16 cellular contexts compared by ENCODE assay signal in the genomic region with DNA sequence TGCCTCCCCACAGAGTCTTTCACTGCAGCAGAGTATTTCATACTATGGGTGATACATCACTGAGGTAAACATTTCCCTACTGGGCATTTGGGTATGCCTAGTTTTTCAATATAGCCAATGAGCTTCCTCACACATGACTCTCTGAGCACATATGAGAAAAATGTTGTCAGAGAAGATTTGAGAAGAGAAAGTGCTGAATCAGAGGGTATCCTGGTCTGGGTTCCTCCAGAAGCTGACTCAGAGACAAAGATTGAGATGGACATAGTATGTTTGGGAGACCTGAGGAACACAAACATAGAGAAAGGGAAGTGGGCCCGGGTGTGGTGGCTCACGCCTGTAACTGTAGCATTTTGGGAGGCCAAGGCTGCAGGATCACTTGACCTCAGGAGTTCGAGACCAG. TPM values are rescaled to one million over a fixed set of nuclear protein-coding genes. Genes with fewer than 3 reads are reported as not detected.
A peak's percentile ranks its signal among the peaks of the same experiment; 100 is the strongest.
DNase-seq lines count a peak whose midpoint lies in the region; ATAC-seq, FAIRE-seq and TF ChIP-seq lines count a peak whose summit lies in the region.
"Had no signal": no experiment of that assay in that cellular context is flagged by ENCODE, and none has a peak within 500 bp of the region (broad histone marks: within the 10 kb centered on the region; RNA-seq: fewer than 3 reads in every experiment).

No MANE protein-coding gene starts in this region.

- peak overlapping the region; percentile 19 for H3K27ac Mint-ChIP-seq in activated naive CD4-positive, alpha-beta T cell treated with anti-CD3 and anti-CD28 coated beads, Interleukin-2, amount 50 U/mL, for 24 hours
- peak overlapping the region; percentile 42 for H3K27ac Mint-ChIP-seq in stimulated activated naive B cell treated with anti-CD40 and anti-IgM and Interleukin-4, amounts not matched to agents 10 μg/mL and 1 μg/mL and 100 μg/mL, for 72 hours
- H3K27ac Mint-ChIP-seq: nephron had no signal

- H3K27me3 ChIP-seq in fibroblast of lung (ENCODE audit: control insufficient read depth, insufficient read depth, low read length) (no peaks in the 10 kb centered on the region), Karpas-422 (ENCODE audit: low read length) (no peaks in the 10 kb centered on the region)
- H3K27me3 ChIP-seq: gastrocnemius medialis, spleen, upper lobe of left lung had no signal

- H3K27ac ChIP-seq in fibroblast of lung (ENCODE audit: insufficient read depth, low read length): peak overlapping the region; percentile 45
- H3K27ac ChIP-seq in Karpas-422 (ENCODE audit: low read length): no peak overlapping the region
- H3K27ac ChIP-seq: gastrocnemius medialis, upper lobe of left lung had no signal

- DNase-seq in activated naive CD4-positive, alpha-beta T cell treated with anti-CD3 and anti-CD28 coated beads, Interleukin-2, amount 50 U/mL, for 16 hours: no peak
- DNase-seq in RCC 7860 (ENCODE audit: low spot score) (peak; percentile 52), fibroblast of lung (ENCODE audit: low read depth in 2 of 2) (peak; percentile 50 to 76), GM20000 (ENCODE audit: low spot score) (no peak), Karpas-422 (no peak)
- DNase-seq in stimulated activated naive B cell treated with anti-CD40 and anti-IgM and Interleukin-4, amounts not matched to agents 10 μg/mL and 1 μg/mL and 100 μg/mL, for 72 hours: no peak
- DNase-seq: cerebellar nuclear complex, gastrocnemius medialis, islet precursor cell, NCI-H2081, spleen, upper lobe of left lung had no signal

- H3K4me3 ChIP-seq in fibroblast of lung (replicated peaks in 1 of 4; ENCODE audit: control extremely low read depth in 1 of 4, insufficient read depth in 1 of 4, low read depth in 3 of 4, low read length in 4 of 4) (no peak overlapping the region), Karpas-422 (ENCODE audit: low read length) (no peak overlapping the region)
- H3K4me3 ChIP-seq: gastrocnemius medialis, spleen, upper lobe of left lung had no signal

- no peak for TF ChIP-seq CTCF in fibroblast of lung (conservative IDR thresholded peaks at IDR 0.05 in 1 of 2, IDR thresholded peaks at IDR 0.05 in 1 of 2; ENCODE audit: low read depth in 1 of 2, low read length in 2 of 2)
- TF ChIP-seq CTCF in GM20000 (IDR thresholded peaks at IDR 0.05; ENCODE audit: extremely low read depth, missing control alignments): no peak

- H3K79me2 ChIP-seq in fibroblast of lung (ENCODE audit: control insufficient read depth, insufficient read depth, low read length) (no peaks in the 10 kb centered on the region), Karpas-422 (ENCODE audit: low read length) (no peaks in the 10 kb centered on the region)

- no peak overlapping the region for H3K4me3 Mint-ChIP-seq in activated naive CD4-positive, alpha-beta T cell treated with anti-CD3 and anti-CD28 coated beads, Interleukin-2, amount 50 U/mL, for 24 hours
- H3K4me3 Mint-ChIP-seq in stimulated activated naive B cell treated with anti-CD40 and anti-IgM and Interleukin-4, amounts not matched to agents 10 μg/mL and 1 μg/mL and 100 μg/mL, for 72 hours: no peak overlapping the region
- H3K4me3 Mint-ChIP-seq: nephron had no signal

- H3K36me3 Mint-ChIP-seq in activated naive CD4-positive, alpha-beta T cell treated with anti-CD3 and anti-CD28 coated beads, Interleukin-2, amount 50 U/mL, for 24 hours: peaks cover 26% of the 10 kb centered on the region
- peaks cover 44 to 56% of the 10 kb centered on the region in 2 donors for H3K36me3 Mint-ChIP-seq in stimulated activated naive B cell treated with anti-CD40 and anti-IgM and Interleukin-4, amounts not matched to agents 10 μg/mL and 1 μg/mL and 100 μg/mL, for 72 hours

- H3K9me3 Mint-ChIP-seq in activated naive CD4-positive, alpha-beta T cell treated with anti-CD3 and anti-CD28 coated beads, Interleukin-2, amount 50 U/mL, for 24 hours: no peaks in the 10 kb centered on the region
- peaks cover 0 to 2% of the 10 kb centered on the region in 2 donors for H3K9me3 Mint-ChIP-seq in stimulated activated naive B cell treated with anti-CD40 and anti-IgM and Interleukin-4, amounts not matched to agents 10 μg/mL and 1 μg/mL and 100 μg/mL, for 72 hours

- no peak for ATAC-seq in stimulated activated naive B cell treated with anti-CD40 and anti-IgM and Interleukin-4, amounts not matched to agents 10 μg/mL and 1 μg/mL and 100 μg/mL, for 72 hours (replicated peaks)
- no peak for ATAC-seq in GM21529 (IDR thresholded peaks at IDR 0.05; ENCODE audit: unreplicated experiment)
- ATAC-seq: gastrocnemius medialis had no signal

- H2AFZ ChIP-seq in fibroblast of lung (ENCODE audit: low read length): no peak overlapping the region
- H2AFZ ChIP-seq in Karpas-422 (ENCODE audit: low read length): no peak overlapping the region

- H3K9ac ChIP-seq in fibroblast of lung (ENCODE audit: insufficient read depth, low read length): no peak overlapping the region
- H3K9ac ChIP-seq in Karpas-422 (ENCODE audit: low read length): no peak overlapping the region

- no peaks in the 10 kb centered on the region for H3K9me2 ChIP-seq in Karpas-422 (replicated peaks; ENCODE audit: insufficient read depth, low read length)

- H3K27me3 Mint-ChIP-seq in activated naive CD4-positive, alpha-beta T cell treated with anti-CD3 and anti-CD28 coated beads, Interleukin-2, amount 50 U/mL, for 24 hours: no peaks in the 10 kb centered on the region
- H3K27me3 Mint-ChIP-seq in stimulated activated naive B cell treated with anti-CD40 and anti-IgM and Interleukin-4, amounts not matched to agents 10 μg/mL and 1 μg/mL and 100 μg/mL, for 72 hours: no peaks in the 10 kb centered on the region

- H3K4me1 Mint-ChIP-seq in activated naive CD4-positive, alpha-beta T cell treated with anti-CD3 and anti-CD28 coated beads, Interleukin-2, amount 50 U/mL, for 24 hours: peaks cover 31% of the 10 kb centered on the region
- H3K4me1 Mint-ChIP-seq in stimulated activated naive B cell treated with anti-CD40 and anti-IgM and Interleukin-4, amounts not matched to agents 10 μg/mL and 1 μg/mL and 100 μg/mL, for 72 hours: peaks cover 7 to 25% of the 10 kb centered on the region in 2 donors

- H3K4me1 ChIP-seq in fibroblast of lung (ENCODE audit: control insufficient read depth, extremely low read depth, insufficient read depth, low read length): peaks cover 8% of the 10 kb centered on the region
- H3K4me1 ChIP-seq in Karpas-422 (ENCODE audit: low read length): peaks cover 8% of the 10 kb centered on the region

- H3K9me3 ChIP-seq in fibroblast of lung (ENCODE audit: control insufficient read depth, insufficient read depth, low read depth, low read length) (no peaks in the 10 kb centered on the region), Karpas-422 (ENCODE audit: low read length) (no peaks in the 10 kb centered on the region)
- H3K9me3 ChIP-seq: gastrocnemius medialis, upper lobe of left lung had no signal

- H4K20me1 ChIP-seq in fibroblast of lung (ENCODE audit: control insufficient read depth, extremely low read depth, insufficient read depth, low read length) (no peaks in the 10 kb centered on the region), Karpas-422 (ENCODE audit: insufficient read depth, low read depth, low read length) (no peaks in the 10 kb centered on the region)

- no peak for FAIRE-seq in RCC 7860 (lab: Jason Lieb, UNC)
- FAIRE-seq: TTC549 had no signal

- H3K4me2 ChIP-seq in fibroblast of lung (ENCODE audit: extremely low read depth, insufficient read depth, low read length): no peak overlapping the region
- no peak overlapping the region for H3K4me2 ChIP-seq in Karpas-422 (ENCODE audit: low read depth, low read length, poor library complexity, severe bottlenecking)

- peaks cover 3% of the 10 kb centered on the region for H3K36me3 ChIP-seq in fibroblast of lung (ENCODE audit: control insufficient read depth, insufficient read depth, low read length)
- H3K36me3 ChIP-seq in Karpas-422 (ENCODE audit: insufficient read depth, low read length): no peaks in the 10 kb centered on the region

RNA-seq across cellular contexts. Expression of gene SLC8B1, which starts 12.6 kb away (rescaled TPM):
- total RNA-seq in fibroblast of lung: 14.6 and 16.8 TPM in 2 replicates
- 10.4 and 16.7 TPM in 2 replicates for polyA plus RNA-seq in fibroblast of lung
- 9.4 and 14.3 TPM in 2 replicates for polyA plus RNA-seq in fibroblast of lung (2012)
- polyA minus RNA-seq in fibroblast of lung (ENCODE audit: low replicate concordance): 69.9 and 147 TPM in 2 replicates
- total RNA-seq in Karpas-422 (2014; rRNA removed; shearing (Covaris generic); ENCODE audit: low replicate concordance): 5.9 and 9.0 TPM in 2 replicates

RNA-seq across cellular contexts. Expression of gene PLBD2, which starts 36.0 kb away (rescaled TPM):
- 28.2 and 35.5 TPM in 2 replicates for total RNA-seq in fibroblast of lung
- polyA plus RNA-seq in fibroblast of lung: 11.7 and 11.9 TPM in 2 replicates
- polyA plus RNA-seq in fibroblast of lung (2012): 48.5 and 61.6 TPM in 2 replicates
- 72.0 and 104 TPM in 2 replicates for polyA minus RNA-seq in fibroblast of lung (ENCODE audit: low replicate concordance)
- 6.5 and 11.8 TPM in 2 replicates for total RNA-seq in Karpas-422 (2014; rRNA removed; shearing (Covaris generic); ENCODE audit: low replicate concordance)

Comparison
In these comparisons a context has a peak if more than half of its experiments do, and no peak if none do; other contexts are left out.
1. DNase-seq: peak in RCC 7860 (single experiment) and fibroblast of lung (2 of 2); none in activated naive CD4-positive, alpha-beta T cell treated with anti-CD3 and anti-CD28 coated beads, Interleukin-2, amount 50 U/mL, for 16 hours (single experiment), stimulated activated naive B cell treated with anti-CD40 and anti-IgM and Interleukin-4, amounts not matched to agents 10 μg/mL and 1 μg/mL and 100 μg/mL, for 72 hours (single experiment), GM20000 (single experiment) and Karpas-422 (single experiment).